Comparison of ENCODE assay signal across 1 cellular context in genomic region chr1:154272217-154272998, GRCh38.
TF ChIP-seq lines count a peak whose summit lies in the region.

HAX1 (plus strand) TSS chr1:154272629; CDS start chr1:154272724, 95 bp downstream.

TF ChIP-seq in K562, 482 proteins besides CTCF, POLR2A, EP300 and RAD21 (continued from another document and continues in another):
- no peak for TF ChIP-seq DLX4 (CRISPR knock-in tag; IDR thresholded peaks at IDR 0.05)
- TF ChIP-seq ZNF444 (CRISPR knock-in tag; IDR thresholded peaks at IDR 0.05): no peak
- TF ChIP-seq ZNF699 (CRISPR knock-in tag; IDR thresholded peaks at IDR 0.05; ENCODE audit: insufficient replicate concordance): no peak
- TF ChIP-seq ZNF316 (IDR thresholded peaks at IDR 0.05): no peak
- TF ChIP-seq BHLHE40 (IDR thresholded peaks at IDR 0.05; ENCODE audit: low read length): peak; percentile 55; the same call in 1 of the 2 replicates
- TF ChIP-seq SP2 (IDR thresholded peaks at IDR 0.05; ENCODE audit: extremely low read depth, low read depth, low read length, poor library complexity, severe bottlenecking): no peak
- no peak for TF ChIP-seq PRPF4 (IDR thresholded peaks at IDR 0.05; ENCODE audit: insufficient read depth, low read depth, low read length, poor library complexity, severe bottlenecking)
- no peak for TF ChIP-seq HDAC6 (IDR thresholded peaks at IDR 0.05; ENCODE audit: low read depth, low read length)
- TF ChIP-seq ZC3H8 (IDR thresholded peaks at IDR 0.05): no peak
- no peak for TF ChIP-seq HINFP (tag; conservative IDR thresholded peaks at IDR 0.05; ENCODE audit: low read depth)
- no peak for TF ChIP-seq ZNF175 (CRISPR knock-in tag; IDR thresholded peaks at IDR 0.05; ENCODE audit: low read depth)
- no peak for TF ChIP-seq ZNF785 (CRISPR knock-in tag; IDR thresholded peaks at IDR 0.05)
- peak; percentile 65 for TF ChIP-seq TBP (optimal IDR thresholded peaks at IDR 0.05; ENCODE audit: low read depth, low read length)
- TF ChIP-seq FOSL1 (tag; conservative IDR thresholded peaks at IDR 0.05): peak; percentile 53
- no peak for TF ChIP-seq ZNF347 (CRISPR knock-in tag; IDR thresholded peaks at IDR 0.05; ENCODE audit: low read depth)
- 0 out of 2 replicates have a peak, but pooled peaks have one; percentile 61 for TF ChIP-seq PREB (CRISPR knock-in tag; IDR thresholded peaks at IDR 0.05)
- no peak for TF ChIP-seq KLF10 (CRISPR knock-in tag; IDR thresholded peaks at IDR 0.05)
- TF ChIP-seq ZBTB7A (IDR thresholded peaks at IDR 0.05; ENCODE audit: borderline replicate concordance, control insufficient read depth, low read depth, low read length): peak; percentile 73
- no peak for TF ChIP-seq ZNF717 (CRISPR knock-in tag; IDR thresholded peaks at IDR 0.05)
- no peak for TF ChIP-seq ZKSCAN8 (CRISPR knock-in tag; IDR thresholded peaks at IDR 0.05)
- peak; percentile 61; the same call in 1 of the 2 replicates for TF ChIP-seq MYBL2 (IDR thresholded peaks at IDR 0.05; ENCODE audit: low read depth)
- no peak for TF ChIP-seq MYBL2 (CRISPR knock-in tag; IDR thresholded peaks at IDR 0.05; ENCODE audit: borderline replicate concordance)
- TF ChIP-seq TARDBP (IDR thresholded peaks at IDR 0.05): peak; percentile 74
- no peak for TF ChIP-seq RBM25 (IDR thresholded peaks at IDR 0.05; ENCODE audit: low read depth, low read length, severe bottlenecking)
- TF ChIP-seq CEBPG (CRISPR knock-in tag; IDR thresholded peaks at IDR 0.05): peak; percentile 91
- peak in 1 of 2 experiments; percentile 95; a peak in 3 of 4 replicates for TF ChIP-seq CEBPG (tag; conservative IDR thresholded peaks at IDR 0.05 in 1 of 2, IDR thresholded peaks at IDR 0.05 in 1 of 2)
- no peak for TF ChIP-seq BCLAF1 (IDR thresholded peaks at IDR 0.05; ENCODE audit: borderline replicate concordance in 1 of 2, control insufficient read depth in 1 of 2, low read depth in 2 of 2, low read length in 1 of 2)
- no peak for TF ChIP-seq NR3C1 (CRISPR knock-in tag; IDR thresholded peaks at IDR 0.05)
- no peak for TF ChIP-seq ZFX (CRISPR knock-in tag; IDR thresholded peaks at IDR 0.05)
- TF ChIP-seq FOXJ2 (tag; IDR thresholded peaks at IDR 0.05): no peak
- no peak for TF ChIP-seq HMBOX1 (IDR thresholded peaks at IDR 0.05)
- TF ChIP-seq L3MBTL2 (IDR thresholded peaks at IDR 0.05): peak; percentile 63; the same call in 1 of the 2 replicates
- peak; percentile 38; the same call in 1 of the 2 replicates for TF ChIP-seq MAX (CRISPR knock-in tag; IDR thresholded peaks at IDR 0.05)
- TF ChIP-seq ZBTB40 (IDR thresholded peaks at IDR 0.05): peak; percentile 64
- no peak for TF ChIP-seq ZBTB40 (CRISPR knock-in tag; IDR thresholded peaks at IDR 0.05)
- TF ChIP-seq ZNF217 (CRISPR knock-in tag; IDR thresholded peaks at IDR 0.05): no peak
- TF ChIP-seq CREB3 (tag; conservative IDR thresholded peaks at IDR 0.05; ENCODE audit: low read depth): no peak
- no peak for TF ChIP-seq ZNF311 (CRISPR knock-in tag; IDR thresholded peaks at IDR 0.05)
- TF ChIP-seq POU5F1 (IDR thresholded peaks at IDR 0.05; ENCODE audit: borderline replicate concordance, low read depth, low read length, partially characterized antibody): no peak
- peak; percentile 71 for TF ChIP-seq MEIS2 (IDR thresholded peaks at IDR 0.05; ENCODE audit: partially characterized antibody)
- no peak for TF ChIP-seq IRF2 (CRISPR knock-in tag; IDR thresholded peaks at IDR 0.05)
- no peak for TF ChIP-seq IRF1 (CRISPR knock-in tag; IDR thresholded peaks at IDR 0.05; ENCODE audit: borderline replicate concordance)
- TF ChIP-seq NR2F6 (CRISPR knock-in tag; IDR thresholded peaks at IDR 0.05): no peak
- TF ChIP-seq NR2C1 (IDR thresholded peaks at IDR 0.05): no peak
- no peak for TF ChIP-seq NR2C1 (tag; IDR thresholded peaks at IDR 0.05)
- peak; percentile 85 for TF ChIP-seq CREB1 (IDR thresholded peaks at IDR 0.05)
- TF ChIP-seq CREB1 (CRISPR knock-in tag; IDR thresholded peaks at IDR 0.05): peak; percentile 89
